25 cellular contexts compared by ENCODE assay signal in the genomic region with DNA sequence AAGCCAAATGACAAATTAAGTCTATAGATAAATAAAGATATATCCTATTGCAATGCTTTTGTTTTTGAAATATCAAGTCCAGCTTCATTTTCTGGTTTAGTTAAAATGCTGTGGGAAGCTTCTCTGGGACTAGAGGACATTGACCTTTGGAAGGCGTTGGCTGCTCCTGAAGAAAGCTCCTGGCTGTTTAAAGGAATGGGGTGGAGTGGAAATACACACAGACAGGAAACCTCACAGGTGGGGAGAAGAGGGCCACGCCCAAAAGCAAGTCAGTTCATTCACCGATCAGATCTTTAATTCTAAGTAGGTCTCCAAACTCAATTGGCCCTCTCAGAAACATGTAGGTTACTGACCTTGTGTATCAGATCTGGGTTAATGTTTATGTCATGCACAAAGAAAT. TPM values are rescaled to one million over a fixed set of nuclear protein-coding genes. Genes with fewer than 3 reads are reported as not detected.
DNase-seq lines count a peak whose midpoint lies in the region; ATAC-seq, FAIRE-seq and TF ChIP-seq lines count a peak whose summit lies in the region.
"Had no signal": no experiment of that assay in that cellular context is flagged by ENCODE, and none has a peak within 500 bp of the region (broad histone marks: within the 10 kb centered on the region; RNA-seq: fewer than 3 reads in every experiment).

No MANE protein-coding gene starts in this region.

- H3K9ac ChIP-seq in keratinocyte (ENCODE audit: control insufficient read depth, extremely low read depth, insufficient read depth, low read length), result no peak overlapping the region
- H3K9ac ChIP-seq: KMS-11 had no signal

- H3K9me1 ChIP-seq in keratinocyte (ENCODE audit: control insufficient read depth, extremely low read depth, insufficient read depth, low read length), result no peaks in the 10 kb centered on the region

- peaks cover 10% of the 10 kb centered on the region for H3K9me3 Mint-ChIP-seq in progenitor cell of endocrine pancreas (ENCODE audit: low read depth)
- no peaks in the 10 kb centered on the region for H3K9me3 Mint-ChIP-seq in activated T-helper 1 cell treated with anti-CD3 and anti-CD28 coated beads, Interleukin-12 subunit alpha, Interleukin-12 subunit beta, Interleukin-2, Interleukin-4 antibody, amounts not matched to agents 30 ng/mL and 10 ng/mL and 1 ng/mL, durations not matched to agents 14 hours and 24 hours and 36 hours
- H3K9me3 Mint-ChIP-seq: GM23338 had no signal

- ATAC-seq in RWPE2 (ENCODE audit: low read depth) (peak; percentile 51; the same call in 1 of the 3 replicates), GM19463 (IDR thresholded peaks at IDR 0.05; ENCODE audit: unreplicated experiment) (no peak)
- ATAC-seq: A549, GM23338 had no signal

- peak; percentile 66 for DNase-seq in HT-29 (ENCODE audit: low spot score)
- DNase-seq in RWPE2 (ENCODE audit: low spot score), result no peak
- no peak for DNase-seq in keratinocyte (ENCODE audit: low read depth, low spot score)
- DNase-seq in progenitor cell of endocrine pancreas (ENCODE audit: low spot score, unreplicated experiment), result no peak
- no peak for DNase-seq in nucleus accumbens (lab: John Stamatoyannopoulos, UW)
- DNase-seq in mesenteric fat pad (ENCODE audit: low spot score), result no peak
- no peak for DNase-seq in activated T-helper 1 cell treated with anti-CD3 and anti-CD28 coated beads, Interleukin-12 subunit alpha, Interleukin-12 subunit beta, Interleukin-2, Interleukin-4 antibody, amounts not matched to agents 30 ng/mL and 10 ng/mL and 1 ng/mL, durations not matched to agents 14 hours and 24 hours and 36 hours (ENCODE audit: low spot score)
- DNase-seq: BE2C, DMS79, IMR-90, NCI-H1694, NCI-H2081, NCI-H2171, NCI-H345, NCI-H524, OCI-M1, SHP77 treated with DMSO at 0.1 percent for 48 hours had no signal

- H3K27me3 ChIP-seq in RWPE2 (ENCODE audit: insufficient read depth, poor library complexity, severe bottlenecking) (no peaks in the 10 kb centered on the region), keratinocyte (ENCODE audit: control insufficient read depth, extremely low read depth, insufficient read depth, low read length) (no peaks in the 10 kb centered on the region)

- peaks cover 23% of the 10 kb centered on the region for H3K36me3 Mint-ChIP-seq in progenitor cell of endocrine pancreas (ENCODE audit: insufficient read depth)
- no peaks in the 10 kb centered on the region for H3K36me3 Mint-ChIP-seq in activated T-helper 1 cell treated with anti-CD3 and anti-CD28 coated beads, Interleukin-12 subunit alpha, Interleukin-12 subunit beta, Interleukin-2, Interleukin-4 antibody, amounts not matched to agents 30 ng/mL and 10 ng/mL and 1 ng/mL, durations not matched to agents 14 hours and 24 hours and 36 hours (ENCODE audit: low read depth)

- no peak overlapping the region for H3K4me3 ChIP-seq in RWPE2 (ENCODE audit: severe bottlenecking)
- H3K4me3 ChIP-seq in keratinocyte (ENCODE audit: control insufficient read depth in 2 of 3, extremely low read depth in 1 of 3, insufficient read depth in 2 of 3, low read depth in 1 of 3, low read length in 3 of 3), result no peak overlapping the region
- H3K4me3 ChIP-seq: A549, GM23338, HAP-1, SK-N-MC had no signal

- no peaks in the 10 kb centered on the region for H3K79me2 ChIP-seq in keratinocyte (ENCODE audit: control insufficient read depth, insufficient read depth, low read length)

- H3K27me3 Mint-ChIP-seq in progenitor cell of endocrine pancreas, result no peaks in the 10 kb centered on the region
- no peaks in the 10 kb centered on the region for H3K27me3 Mint-ChIP-seq in activated T-helper 1 cell treated with anti-CD3 and anti-CD28 coated beads, Interleukin-12 subunit alpha, Interleukin-12 subunit beta, Interleukin-2, Interleukin-4 antibody, amounts not matched to agents 30 ng/mL and 10 ng/mL and 1 ng/mL, durations not matched to agents 14 hours and 24 hours and 36 hours (ENCODE audit: insufficient read depth)

- H3K4me1 Mint-ChIP-seq in progenitor cell of endocrine pancreas (ENCODE audit: low read depth), result peaks cover 1% of the 10 kb centered on the region
- H3K4me1 Mint-ChIP-seq in activated T-helper 1 cell treated with anti-CD3 and anti-CD28 coated beads, Interleukin-12 subunit alpha, Interleukin-12 subunit beta, Interleukin-2, Interleukin-4 antibody, amounts not matched to agents 30 ng/mL and 10 ng/mL and 1 ng/mL, durations not matched to agents 14 hours and 24 hours and 36 hours (ENCODE audit: low read depth), result no peaks in the 10 kb centered on the region

- FAIRE-seq in keratinocyte (lab: Jason Lieb, UNC), result peak; percentile 77
- FAIRE-seq: A549, HTR-8/SVneo had no signal

- H3K27ac ChIP-seq in RWPE2 (ENCODE audit: poor library complexity, severe bottlenecking) (no peak overlapping the region), keratinocyte (ENCODE audit: control insufficient read depth, insufficient read depth, low read length) (no peak overlapping the region)
- H3K27ac ChIP-seq: A549, HL-60, KMS-11, SK-N-MC had no signal

- H3K9me3 ChIP-seq in RWPE2 (ENCODE audit: severe bottlenecking), result no peaks in the 10 kb centered on the region
- no peaks in the 10 kb centered on the region for H3K9me3 ChIP-seq in keratinocyte (ENCODE audit: control insufficient read depth, low read depth, low read length)
- H3K9me3 ChIP-seq: BE2C, HAP-1 had no signal

- no peak overlapping the region for H3K4me3 Mint-ChIP-seq in progenitor cell of endocrine pancreas (ENCODE audit: low read depth)
- no peak overlapping the region for H3K4me3 Mint-ChIP-seq in activated T-helper 1 cell treated with anti-CD3 and anti-CD28 coated beads, Interleukin-12 subunit alpha, Interleukin-12 subunit beta, Interleukin-2, Interleukin-4 antibody, amounts not matched to agents 30 ng/mL and 10 ng/mL and 1 ng/mL, durations not matched to agents 14 hours and 24 hours and 36 hours
- H3K4me3 Mint-ChIP-seq: GM23338 had no signal

- H4K20me1 ChIP-seq in keratinocyte (ENCODE audit: control insufficient read depth, extremely low read depth, insufficient read depth, low read length), result no peaks in the 10 kb centered on the region

- H2AFZ ChIP-seq in keratinocyte (ENCODE audit: control insufficient read depth, low read length), result no peak overlapping the region
- H2AFZ ChIP-seq: GM23338 had no signal

- H3K36me3 ChIP-seq in RWPE2 (ENCODE audit: low read depth) (no peaks in the 10 kb centered on the region), keratinocyte (ENCODE audit: control insufficient read depth in 2 of 2, extremely low read depth in 1 of 2, insufficient read depth in 2 of 2, low read length in 2 of 2) (peaks cover 0 to 2% of the 10 kb centered on the region in 2 experiments)
- H3K36me3 ChIP-seq: BE2C, HAP-1 had no signal

- H3K4me1 ChIP-seq in RWPE2 (ENCODE audit: insufficient read depth, poor library complexity, severe bottlenecking) (peaks cover 8% of the 10 kb centered on the region), keratinocyte (ENCODE audit: control insufficient read depth, extremely low read depth, insufficient read depth, low read length) (peaks cover 9% of the 10 kb centered on the region)
- H3K4me1 ChIP-seq: A549, BE2C, HAP-1 had no signal

- dilution Hi-C loops in keratinocyte (cut with MboI; ENCODE audit: extremely low pct_ligation_motif_present, low sequenced_read_pairs), result no loop called here

- intact Hi-C loops in activated T-helper 1 cell treated with anti-CD3 and anti-CD28 coated beads, Interleukin-12 subunit alpha, Interleukin-12 subunit beta, Interleukin-2, Interleukin-4 antibody, amounts not matched to agents 30 ng/mL and 10 ng/mL and 1 ng/mL, durations not matched to agents 14 hours and 24 hours and 36 hours (cut with micrococcal nuclease), result no loop called here

- H3K4me2 ChIP-seq in keratinocyte (ENCODE audit: control insufficient read depth, extremely low read depth, insufficient read depth, low read depth, low read length), result peak overlapping the region; percentile 3
- H3K4me2 ChIP-seq: A549, GM23338, KMS-11 had no signal

- peak overlapping the region; percentile 67 for H3K27ac Mint-ChIP-seq in progenitor cell of endocrine pancreas
- H3K27ac Mint-ChIP-seq in activated T-helper 1 cell treated with anti-CD3 and anti-CD28 coated beads, Interleukin-12 subunit alpha, Interleukin-12 subunit beta, Interleukin-2, Interleukin-4 antibody, amounts not matched to agents 30 ng/mL and 10 ng/mL and 1 ng/mL, durations not matched to agents 14 hours and 24 hours and 36 hours, result no peak overlapping the region
- H3K27ac Mint-ChIP-seq: GM23338 had no signal

- TF ChIP-seq CTCF in RWPE2 (IDR thresholded peaks at IDR 0.05; ENCODE audit: poor library complexity, severe bottlenecking) (no peak), keratinocyte (optimal IDR thresholded peaks at IDR 0.05 in 1 of 3, IDR thresholded peaks at IDR 0.05 in 1 of 3, conservative IDR thresholded peaks at IDR 0.05 in 1 of 3; ENCODE audit: extremely low read depth in 1 of 3, insufficient read depth in 2 of 3, low read length in 3 of 3) (no peak), progenitor cell of endocrine pancreas (IDR thresholded peaks at IDR 0.05; ENCODE audit: unreplicated experiment) (no peak)

RNA-seq across cellular contexts. Expression of gene SPTLC3, which starts 59.6 kb away (rescaled TPM):
- 0.94 and 1.1 TPM in 2 replicates for total RNA-seq in HT-29 (2014; rRNA removed; shearing (Covaris generic))
- 6.5 to 11.4 TPM (median 10.0 TPM) in 3 replicates for polyA plus RNA-seq in keratinocyte
- polyA plus RNA-seq in keratinocyte (2011; ENCODE audit: low read depth), result 118 TPM
- 4.4 and 6.6 TPM in 2 replicates for polyA plus RNA-seq in keratinocyte (2011; cell fraction: cytosol; rRNA removed)
- polyA plus RNA-seq in keratinocyte (2011; cell fraction: nucleus; rRNA removed), result 13.1 and 15.3 TPM in 2 replicates
- polyA plus RNA-seq in keratinocyte (2012; ENCODE audit: low replicate concordance), result 6.8 and 38.7 TPM in 2 replicates
- 1.8 to 14.7 TPM (median 9.0 TPM) in 3 replicates for polyA minus RNA-seq in keratinocyte
- 2.9 TPM for polyA minus RNA-seq in keratinocyte (2011; cell fraction: cytosol; rRNA and poly(A)+ RNA removed)
- 9.0 and 27.8 TPM in 2 replicates for polyA minus RNA-seq in keratinocyte (2011; cell fraction: nucleus; rRNA and poly(A)+ RNA removed)
- total RNA-seq in progenitor cell of endocrine pancreas (42.7 and 52.2 TPM in 2 replicates), mesenteric fat pad (6.5 TPM)
- 0.10 and 0.18 TPM in 2 replicates for total RNA-seq in activated T-helper 1 cell treated with anti-CD3 and anti-CD28 coated beads, Interleukin-12 subunit alpha, Interleukin-12 subunit beta, Interleukin-2, Interleukin-4 antibody, amounts not matched to agents 30 ng/mL and 10 ng/mL and 1 ng/mL, durations not matched to agents 14 hours and 24 hours and 36 hours
